In genomic region chr7:137981668-137982067, GRCh38 we compare ENCODE assay signal across 10 cellular contexts. TPM values are rescaled to one million over a fixed set of nuclear protein-coding genes. Genes with fewer than 3 reads are reported as not detected.
A peak's percentile ranks its signal among the peaks of the same experiment; 100 is the strongest.
DNase-seq lines count a peak whose midpoint lies in the region; ATAC-seq, FAIRE-seq and TF ChIP-seq lines count a peak whose summit lies in the region.
"Had no signal": no experiment of that assay in that cellular context is flagged by ENCODE, and none has a peak within 500 bp of the region (broad histone marks: within the 10 kb centered on the region; RNA-seq: fewer than 3 reads in every experiment).

No MANE protein-coding gene starts in this region.

- H3K9me3 ChIP-seq in adrenal gland (replicated peaks in 1 of 3) (no peaks in the 10 kb centered on the region), upper lobe of left lung (no peaks in the 10 kb centered on the region), spleen (peaks cover 0 to 17% (median 14%) of the 10 kb centered on the region in 8 donors)

- H3K36me3 ChIP-seq in adrenal gland (replicated peaks in 1 of 2) (no peaks in the 10 kb centered on the region), upper lobe of left lung (no peaks in the 10 kb centered on the region), spleen (peaks cover 0 to 18% (median 0%) of the 10 kb centered on the region in 6 donors)

- H3K4me1 ChIP-seq in adrenal gland (replicated peaks in 1 of 2) (peaks cover 45 to 88% of the 10 kb centered on the region in 2 donors), upper lobe of left lung (peaks cover 24 to 51% (median 37%) of the 10 kb centered on the region in 4 donors), spleen (peaks cover 2 to 85% (median 44%) of the 10 kb centered on the region in 6 donors)

- no peak for FAIRE-seq in RCC 7860 (lab: Jason Lieb, UNC)
- FAIRE-seq: K562 had no signal

- H3K27ac ChIP-seq in adrenal gland = peak overlapping the region; percentile 10 to 94 (median 51)
- H3K27ac ChIP-seq in upper lobe of left lung = peak overlapping the region in 3 of 4 donors; percentile 33 to 50 (median 37)
- peak overlapping the region in 4 of 8 donors; percentile 24 to 89 (median 46) for H3K27ac ChIP-seq in spleen
- H3K27ac ChIP-seq: 22Rv1 had no signal

- DNase-seq in NOMO-1 treated with DMSO at 0.1 percent for 48 hours (lab: John Stamatoyannopoulos, UW; ENCODE audit: unreplicated experiment) (peak; percentile 2), NOMO-1 treated with dmso at 0.1 percent for 144 hours (lab: John Stamatoyannopoulos, UW; ENCODE audit: unreplicated experiment) (no peak), adrenal gland (no peak), upper lobe of left lung (no peak), spleen (no peak), SHP77 treated with DMSO at 0.1 percent for 48 hours (lab: John Stamatoyannopoulos, UW) (no peak), RCC 7860 (ENCODE audit: low spot score) (no peak)

- TF ChIP-seq POLR2A in adrenal gland (IDR thresholded peaks at IDR 0.05) (no peak), upper lobe of left lung (IDR thresholded peaks at IDR 0.05) (no peak), spleen (IDR thresholded peaks at IDR 0.05) (no peak)

- H3K4me3 ChIP-seq in adrenal gland = no peak overlapping the region
- no peak overlapping the region for H3K4me3 ChIP-seq in upper lobe of left lung
- H3K4me3 ChIP-seq in spleen = no peak overlapping the region
- H3K4me3 ChIP-seq: K562 had no signal

- 63 to 65% (median 64%) methylated on average over 4 of the region's 4 CpGs for WGBS in adrenal gland, 4 donors
- WGBS in upper lobe of left lung, 2 donors = 33 to 44% methylated on average over 4 of the region's 4 CpGs
- WGBS in spleen, 5 donors = 46 to 57% (median 54%) methylated on average over 4 of the region's 4 CpGs

- no peaks in the 10 kb centered on the region for H3K27me3 ChIP-seq in adrenal gland
- no peaks in the 10 kb centered on the region for H3K27me3 ChIP-seq in upper lobe of left lung
- no peaks in the 10 kb centered on the region for H3K27me3 ChIP-seq in spleen (replicated peaks in 1 of 7)

- TF ChIP-seq EP300 in upper lobe of left lung (IDR thresholded peaks at IDR 0.05) = no peak

- intact Hi-C loops in adrenal gland (cut with DNase I) (no loop called here), spleen (cut with DNase I; ENCODE audit: low total_unique reads) (no loop called here)

- TF ChIP-seq CTCF in adrenal gland (IDR thresholded peaks at IDR 0.05) = no peak
- TF ChIP-seq CTCF in upper lobe of left lung (IDR thresholded peaks at IDR 0.05) = no peak
- TF ChIP-seq CTCF in spleen (IDR thresholded peaks at IDR 0.05 in 8 of 11, conservative IDR thresholded peaks at IDR 0.05 in 3 of 11) = no peak

- peak; percentile 44 for ATAC-seq in HG02973 (IDR thresholded peaks at IDR 0.05; ENCODE audit: unreplicated experiment)
- no peak for ATAC-seq in upper lobe of left lung (ENCODE audit: low FRiP score in 2 of 2)
- ATAC-seq: K562 had no signal

RNA-seq across cellular contexts. Expression of gene CREB3L2, which starts 20.2 kb away (rescaled TPM):
- total RNA-seq in adrenal gland (100 to 1,000 TPM in 4 of 8 donors, 10 to 100 TPM in 4; 44.0 to 169 (median 102) TPM), upper lobe of left lung (10 to 100 TPM; 26.9 to 73.5 (median 34.2) TPM), spleen (10 to 100 TPM; 29.3 to 68.4 (median 44.9) TPM)
- polyA plus RNA-seq in adrenal gland (10 to 100 TPM; 11.4 to 71.1 (median 13.1) TPM), spleen (1 to 10 TPM; 3.5 to 6.1 (median 5.4) TPM)
